28 cellular contexts compared by ENCODE assay signal in genomic region chr9:128847803-128848202, GRCh38. TPM values are rescaled to one million over a fixed set of nuclear protein-coding genes. Genes with fewer than 3 reads are reported as not detected.
DNase-seq lines count a peak whose midpoint lies in the region; ATAC-seq, FAIRE-seq and TF ChIP-seq lines count a peak whose summit lies in the region.
"Had no signal": no experiment of that assay in that cellular context is flagged by ENCODE, and none has a peak within 500 bp of the region (broad histone marks: within the 10 kb centered on the region; RNA-seq: fewer than 3 reads in every experiment).

No MANE protein-coding gene starts in this region.

- H2AFZ ChIP-seq in HepG2 (ENCODE audit: low read length), result no peak overlapping the region

- peaks cover 10% of the 10 kb centered on the region; the same call in 1 of the 2 replicates for H4K20me1 ChIP-seq in HepG2 (ENCODE audit: insufficient read depth, low read length)

- H3K36me3 Mint-ChIP-seq in glutamatergic neuron (ENCODE audit: unreplicated experiment), result peaks cover 24% of the 10 kb centered on the region

- intact Hi-C loops in HepG2 (cut with micrococcal nuclease; ENCODE audit: unreplicated experiment), result no loop called here
- intact Hi-C loops in right lobe of liver (cut with DNase I), result no loop called here
- intact Hi-C loops in lower lobe of right lung (cut with DNase I), result no loop called here
- intact Hi-C loops in stomach (cut with DNase I; ENCODE audit: low total_unique reads), result no loop called here

- H3K4me3 Mint-ChIP-seq in glutamatergic neuron (ENCODE audit: unreplicated experiment), result no peak overlapping the region
- H3K4me3 Mint-ChIP-seq: CD14-positive monocyte; CD4-positive, alpha-beta memory T cell; CD4-positive, CD25-positive, alpha-beta regulatory T cell; CD8-positive, alpha-beta memory T cell had no signal

- WGBS in HepG2 (ENCODE audit: low lambda C conversion rate), result 100% methylated on average over 1 of the region's 1 CpG
- 86% methylated on average over 1 of the region's 1 CpG for WGBS in right lobe of liver (ENCODE audit: insufficient coverage, low coverage, low lambda C conversion rate, missing lambda C conversion rate)
- 97 to 100% (median 100%) methylated on average over 1 of the region's 1 CpG for WGBS in stomach, 5 donors

- no TSS peak for BruUV-seq in HepG2 (replicated peaks; lab: Mats Ljungman, UMichigan)

- H3K9ac ChIP-seq in HepG2 (ENCODE audit: insufficient read depth, low read depth, low read length), result no peak overlapping the region
- H3K9ac ChIP-seq: BLaER1 had no signal

- ATAC-seq in HepG2 (no peak), right lobe of liver (no peak), lower lobe of right lung (no peak)
- ATAC-seq: GM12878 had no signal

- H3K9me3 ChIP-seq in HepG2 (ENCODE audit: low read length) (peaks cover 5% of the 10 kb centered on the region), right lobe of liver (no peaks in the 10 kb centered on the region), HEK293 (ENCODE audit: control insufficient read depth, insufficient read depth, low read depth, low read length) (no peaks in the 10 kb centered on the region), lower lobe of right lung (peaks cover 4% of the 10 kb centered on the region), stomach (peaks cover 0 to 13% (median 0%) of the 10 kb centered on the region in 4 donors)
- H3K9me3 ChIP-seq: BE2C had no signal

- FAIRE-seq in HepG2 (lab: Jason Lieb, UNC), result no peak
- FAIRE-seq: A204.1, D721Med, GM12878, GM12892, GM18507 had no signal

- peaks cover 45% of the 10 kb centered on the region for H3K4me1 ChIP-seq in HepG2 (ENCODE audit: insufficient read depth, low read length)
- H3K4me1 ChIP-seq in right lobe of liver, result peaks cover 0 to 4% (median 0%) of the 10 kb centered on the region in 4 donors
- no peaks in the 10 kb centered on the region for H3K4me1 ChIP-seq in HEK293 (ENCODE audit: control insufficient read depth, insufficient read depth, low read length)
- H3K4me1 ChIP-seq in lower lobe of right lung, result no peaks in the 10 kb centered on the region
- H3K4me1 ChIP-seq in stomach, result peaks cover 4 to 22% (median 18%) of the 10 kb centered on the region in 4 donors

- H3K36me3 ChIP-seq in HepG2 (replicated peaks in 1 of 2; ENCODE audit: control insufficient read depth in 1 of 2, insufficient read depth in 2 of 2, low read length in 2 of 2) (peaks cover 0 to 10% of the 10 kb centered on the region in 2 experiments; a peak in 3 of 5 replicates), right lobe of liver (no peaks in the 10 kb centered on the region), HEK293 (ENCODE audit: control insufficient read depth in 2 of 2, insufficient read depth in 1 of 2, low read length in 2 of 2) (no peaks in the 10 kb centered on the region), lower lobe of right lung (no peaks in the 10 kb centered on the region), stomach (peaks cover 0 to 5% (median 1%) of the 10 kb centered on the region in 4 donors)

- H3K27ac Mint-ChIP-seq in glutamatergic neuron (ENCODE audit: unreplicated experiment), result peak overlapping the region; percentile 19
- H3K27ac Mint-ChIP-seq: CD14-positive monocyte; CD4-positive, alpha-beta memory T cell; CD8-positive, alpha-beta memory T cell had no signal

- no peak for DNase-seq in HepG2 (ENCODE audit: low spot score)
- no peak for DNase-seq in right lobe of liver
- no peak for DNase-seq in glutamatergic neuron
- no peak for DNase-seq in lower lobe of right lung
- DNase-seq in stomach, result no peak
- DNase-seq: 8988T; ACHN; BE2C; C1 segment of cervical spinal cord; Calu3; CD4-positive, alpha-beta memory T cell; CD4-positive, CD25-positive, alpha-beta regulatory T cell; CD8-positive, alpha-beta memory T cell; COR-L47; DMS153; DMS53; DMS79; DND-41; EL; GDM1 had no signal

- H3K9me3 Mint-ChIP-seq in glutamatergic neuron (ENCODE audit: unreplicated experiment), result peaks cover 12% of the 10 kb centered on the region

- TF ChIP-seq RAD21 in HepG2 (CRISPR knock-in tag; IDR thresholded peaks at IDR 0.05), result no peak

- in situ Hi-C loops in HepG2 (cut with HindIII; ENCODE audit: extremely low pct_ligation_motif_present, low pct_unique_long_range_greater_than_20kb), result no loop called here

- TF ChIP-seq CTCF in HepG2 (CRISPR knock-in tag; IDR thresholded peaks at IDR 0.05) (no peak), right lobe of liver (IDR thresholded peaks at IDR 0.05) (no peak), HEK293 (tag by site-specific recombination; IDR thresholded peaks at IDR 0.05) (no peak), glutamatergic neuron (IDR thresholded peaks at IDR 0.05; ENCODE audit: partially characterized antibody, unreplicated experiment) (no peak), lower lobe of right lung (IDR thresholded peaks at IDR 0.05) (no peak), stomach (IDR thresholded peaks at IDR 0.05) (no peak)

- H3K27me3 ChIP-seq in HepG2 (ENCODE audit: control insufficient read depth in 1 of 2, insufficient read depth in 2 of 2, low read length in 2 of 2), result no peaks in the 10 kb centered on the region
- H3K27me3 ChIP-seq in right lobe of liver, result no peaks in the 10 kb centered on the region
- H3K27me3 ChIP-seq in lower lobe of right lung (ENCODE audit: low read depth), result no peaks in the 10 kb centered on the region
- no peaks in the 10 kb centered on the region for H3K27me3 ChIP-seq in stomach
- H3K27me3 ChIP-seq: BE2C, BLaER1 had no signal

- H3K27me3 Mint-ChIP-seq in glutamatergic neuron (ENCODE audit: unreplicated experiment), result peaks cover 12% of the 10 kb centered on the region
- H3K27me3 Mint-ChIP-seq: CD4-positive, alpha-beta memory T cell; CD4-positive, CD25-positive, alpha-beta regulatory T cell; CD8-positive, alpha-beta memory T cell had no signal

- POLR2A ChIA-PET in HepG2 (lab: Yijun Ruan, JAX), result no interaction called here
- POLR2A ChIA-PET in HEK293 (lab: Yijun Ruan, JAX), result no interaction called here

- TF ChIP-seq POLR2A in HepG2 (IDR thresholded peaks at IDR 0.05; ENCODE audit: insufficient read depth in 1 of 2, low read depth in 2 of 2, low read length in 2 of 2), result no peak
- TF ChIP-seq POLR2A in right lobe of liver (IDR thresholded peaks at IDR 0.05), result no peak
- no peak for TF ChIP-seq POLR2A in stomach (IDR thresholded peaks at IDR 0.05)

- H3K4me3 ChIP-seq in HepG2 (replicated peaks in 1 of 3; ENCODE audit: insufficient read depth in 1 of 3, low read depth in 2 of 3, low read length in 3 of 3) (no peak overlapping the region), right lobe of liver (no peak overlapping the region), HEK293 (ENCODE audit: low read depth, low read length) (no peak overlapping the region), lower lobe of right lung (no peak overlapping the region), stomach (no peak overlapping the region)
- H3K4me3 ChIP-seq: BLaER1, GM12878 had no signal

- H3K79me2 ChIP-seq in HepG2 (ENCODE audit: insufficient read depth, low read length), result peaks cover 19% of the 10 kb centered on the region

- no peak overlapping the region for H3K27ac ChIP-seq in HepG2 (ENCODE audit: extremely low read length, insufficient read depth, low read length)
- H3K27ac ChIP-seq in right lobe of liver, result no peak overlapping the region
- no peak overlapping the region for H3K27ac ChIP-seq in HEK293 (ENCODE audit: extremely low read depth, low read depth, low read length)
- no peak overlapping the region for H3K27ac ChIP-seq in lower lobe of right lung
- H3K27ac ChIP-seq in stomach, result no peak overlapping the region

- TF ChIP-seq EP300 in HepG2 (IDR thresholded peaks at IDR 0.05; ENCODE audit: low read depth in 2 of 2, low read length in 2 of 2) (no peak), HepG2 (CRISPR knock-in tag; IDR thresholded peaks at IDR 0.05; ENCODE audit: borderline replicate concordance) (no peak), stomach (IDR thresholded peaks at IDR 0.05) (no peak)

- H3K4me2 ChIP-seq in HepG2 (ENCODE audit: low read depth, low read length), result no peak overlapping the region

- CTCF ChIA-PET in HepG2 (lab: Yijun Ruan, JAX; ENCODE audit: low intra/inter-chr PET ratio, low total read pairs), result no interaction called here
- CTCF ChIA-PET in HEK293 (lab: Yijun Ruan, JAX), result interaction anchor here (0.7 to 1.0 kb wide), 2 partner anchors 30 to 80 kb away, joined by 3 read pairs; no protein-coding TSS in a partner anchor

- peaks cover 8% of the 10 kb centered on the region for H3K4me1 Mint-ChIP-seq in glutamatergic neuron (ENCODE audit: low read depth, unreplicated experiment)
- H3K4me1 Mint-ChIP-seq: CD14-positive monocyte; CD8-positive, alpha-beta memory T cell had no signal

RNA-seq across cellular contexts. Expression of gene SPOUT1, which starts 18.2 kb away (rescaled TPM):
- 39.0 and 39.7 TPM in 2 replicates for total RNA-seq in HepG2 (2016; rRNA removed; fragmentation: Illumina TruSeq; extraction: Trizol)
- total RNA-seq in HepG2 (2016; cell fraction: cytosol; rRNA removed; fragmentation: Illumina TruSeq; extraction: Trizol; ENCODE audit: low read depth), result 23.3 and 28.0 TPM in 2 replicates
- total RNA-seq in HepG2 (2016; cell fraction: insoluble cytoplasmic fraction; rRNA removed; fragmentation: Illumina TruSeq; extraction: Trizol), result 32.9 and 42.5 TPM in 2 replicates
- 13.5 and 14.0 TPM in 2 replicates for total RNA-seq in HepG2 (2016; cell fraction: membrane; rRNA removed; fragmentation: Illumina TruSeq; extraction: Trizol)
- 19.1 and 26.6 TPM in 2 replicates for total RNA-seq in HepG2 (2016; cell fraction: nucleus; rRNA removed; fragmentation: Illumina TruSeq; extraction: Trizol)
- 45.8 and 56.5 TPM in 2 replicates for polyA plus RNA-seq in HepG2 (2011; rRNA removed)
- 13.7 and 19.1 TPM in 2 replicates for polyA plus RNA-seq in HepG2 (2011; cell fraction: cytosol; rRNA removed)
- polyA plus RNA-seq in HepG2 (2011; cell fraction: nucleus; rRNA removed), result 341 and 371 TPM in 2 replicates
- polyA plus RNA-seq in HepG2 (2012), result 21.0 and 38.5 TPM in 2 replicates
- 6.7 and 8.9 TPM in 2 replicates for polyA plus RNA-seq in HepG2 (2016; cell fraction: cytosol; fragmentation: Illumina TruSeq; extraction: Trizol; ENCODE audit: low read depth)
- polyA plus RNA-seq in HepG2 (2016; cell fraction: insoluble cytoplasmic fraction; fragmentation: Illumina TruSeq; extraction: Trizol; ENCODE audit: low read depth), result 46.4 and 46.6 TPM in 2 replicates
- 11.8 and 11.9 TPM in 2 replicates for polyA plus RNA-seq in HepG2 (2016; cell fraction: membrane; fragmentation: Illumina TruSeq; extraction: Trizol; ENCODE audit: low read depth)
- polyA plus RNA-seq in HepG2 (2016; cell fraction: nucleus; fragmentation: Illumina TruSeq; extraction: Trizol; ENCODE audit: insufficient read depth, low read depth), result 77.1 and 80.1 TPM in 2 replicates
- 84.6 and 145 TPM in 2 replicates for polyA minus RNA-seq in HepG2 (2011; rRNA and poly(A)+ RNA removed; ENCODE audit: low replicate concordance)
- polyA minus RNA-seq in HepG2 (2011; cell fraction: cytosol; rRNA and poly(A)+ RNA removed), result 7.4 and 11.6 TPM in 2 replicates
- 24.6 and 26.2 TPM in 2 replicates for polyA minus RNA-seq in HepG2 (2011; cell fraction: nucleus; rRNA and poly(A)+ RNA removed)
- 10 to 100 TPM; 14.5 to 37.8 (median 24.5) TPM for total RNA-seq in right lobe of liver
- 22.3 TPM for total RNA-seq in glutamatergic neuron (ENCODE audit: unreplicated experiment)
- 32.1 TPM for total RNA-seq in lower lobe of right lung
- 100 to 1,000 TPM in 1 of 5 donors, 10 to 100 TPM in 4; 11.1 to 104 (median 14.2) TPM for total RNA-seq in stomach
- 10 to 100 TPM; 13.4 to 31.3 (median 29.4) TPM for polyA plus RNA-seq in stomach

RNA-seq across cellular contexts. Expression of gene ENDOG, which starts 29.5 kb away (rescaled TPM):
- total RNA-seq in HepG2 (2016; rRNA removed; fragmentation: Illumina TruSeq; extraction: Trizol), result 26.3 and 28.7 TPM in 2 replicates
- total RNA-seq in HepG2 (2016; cell fraction: cytosol; rRNA removed; fragmentation: Illumina TruSeq; extraction: Trizol; ENCODE audit: low read depth), result 6.7 and 7.2 TPM in 2 replicates
- total RNA-seq in HepG2 (2016; cell fraction: insoluble cytoplasmic fraction; rRNA removed; fragmentation: Illumina TruSeq; extraction: Trizol), result 27.5 and 28.8 TPM in 2 replicates
- 10.8 and 11.3 TPM in 2 replicates for total RNA-seq in HepG2 (2016; cell fraction: membrane; rRNA removed; fragmentation: Illumina TruSeq; extraction: Trizol)
- total RNA-seq in HepG2 (2016; cell fraction: nucleus; rRNA removed; fragmentation: Illumina TruSeq; extraction: Trizol), result 7.2 and 8.7 TPM in 2 replicates
- 28.8 and 31.5 TPM in 2 replicates for polyA plus RNA-seq in HepG2 (2011; rRNA removed)
- polyA plus RNA-seq in HepG2 (2011; cell fraction: cytosol; rRNA removed), result 27.0 and 54.5 TPM in 2 replicates
- 24.4 and 27.0 TPM in 2 replicates for polyA plus RNA-seq in HepG2 (2011; cell fraction: nucleus; rRNA removed)
- 8.6 and 10.1 TPM in 2 replicates for polyA plus RNA-seq in HepG2 (2012)
- polyA plus RNA-seq in HepG2 (2016; cell fraction: cytosol; fragmentation: Illumina TruSeq; extraction: Trizol; ENCODE audit: low read depth), result 6.3 and 7.3 TPM in 2 replicates
- polyA plus RNA-seq in HepG2 (2016; cell fraction: insoluble cytoplasmic fraction; fragmentation: Illumina TruSeq; extraction: Trizol; ENCODE audit: low read depth), result 25.1 and 28.1 TPM in 2 replicates
- 8.7 and 9.3 TPM in 2 replicates for polyA plus RNA-seq in HepG2 (2016; cell fraction: membrane; fragmentation: Illumina TruSeq; extraction: Trizol; ENCODE audit: low read depth)
- 15.7 and 17.2 TPM in 2 replicates for polyA plus RNA-seq in HepG2 (2016; cell fraction: nucleus; fragmentation: Illumina TruSeq; extraction: Trizol; ENCODE audit: insufficient read depth, low read depth)
- 33.6 and 37.4 TPM in 2 replicates for polyA minus RNA-seq in HepG2 (2011; rRNA and poly(A)+ RNA removed; ENCODE audit: low replicate concordance)
- polyA minus RNA-seq in HepG2 (2011; cell fraction: cytosol; rRNA and poly(A)+ RNA removed), result 12.2 and 15.3 TPM in 2 replicates
- 4.6 and 5.7 TPM in 2 replicates for polyA minus RNA-seq in HepG2 (2011; cell fraction: nucleus; rRNA and poly(A)+ RNA removed)
- 10 to 100 TPM; 22.4 to 50.1 (median 41.0) TPM for total RNA-seq in right lobe of liver
- 35.9 TPM for total RNA-seq in glutamatergic neuron (ENCODE audit: unreplicated experiment)
- total RNA-seq in lower lobe of right lung, result 21.5 TPM
- 100 to 1,000 TPM in 1 of 5 donors, 10 to 100 TPM in 2, 1 to 10 TPM in 2; 5.0 to 186 (median 38.5) TPM for total RNA-seq in stomach
- polyA plus RNA-seq in stomach, result 10 to 100 TPM; 22.9 to 32.5 (median 30.4) TPM

RNA-seq across cellular contexts. Expression of gene KYAT1, which starts 33.9 kb away (rescaled TPM):
- total RNA-seq in HepG2 (2016; rRNA removed; fragmentation: Illumina TruSeq; extraction: Trizol), result 5.6 and 9.2 TPM in 2 replicates
- 2.0 and 2.8 TPM in 2 replicates for total RNA-seq in HepG2 (2016; cell fraction: cytosol; rRNA removed; fragmentation: Illumina TruSeq; extraction: Trizol; ENCODE audit: low read depth)
- total RNA-seq in HepG2 (2016; cell fraction: insoluble cytoplasmic fraction; rRNA removed; fragmentation: Illumina TruSeq; extraction: Trizol), result 6.1 and 10.3 TPM in 2 replicates
- 3.5 and 4.0 TPM in 2 replicates for total RNA-seq in HepG2 (2016; cell fraction: membrane; rRNA removed; fragmentation: Illumina TruSeq; extraction: Trizol)
- total RNA-seq in HepG2 (2016; cell fraction: nucleus; rRNA removed; fragmentation: Illumina TruSeq; extraction: Trizol), result 13.5 and 14.4 TPM in 2 replicates
- 46.5 and 58.4 TPM in 2 replicates for polyA plus RNA-seq in HepG2 (2011; rRNA removed)
- 22.3 and 28.7 TPM in 2 replicates for polyA plus RNA-seq in HepG2 (2011; cell fraction: cytosol; rRNA removed)
- 274 and 317 TPM in 2 replicates for polyA plus RNA-seq in HepG2 (2011; cell fraction: nucleus; rRNA removed)
- polyA plus RNA-seq in HepG2 (2012), result 22.3 and 32.9 TPM in 2 replicates
- 1.4 and 1.9 TPM in 2 replicates for polyA plus RNA-seq in HepG2 (2016; cell fraction: cytosol; fragmentation: Illumina TruSeq; extraction: Trizol; ENCODE audit: low read depth)
- 4.9 and 6.1 TPM in 2 replicates for polyA plus RNA-seq in HepG2 (2016; cell fraction: insoluble cytoplasmic fraction; fragmentation: Illumina TruSeq; extraction: Trizol; ENCODE audit: low read depth)
- 1.7 and 2.4 TPM in 2 replicates for polyA plus RNA-seq in HepG2 (2016; cell fraction: membrane; fragmentation: Illumina TruSeq; extraction: Trizol; ENCODE audit: low read depth)
- polyA plus RNA-seq in HepG2 (2016; cell fraction: nucleus; fragmentation: Illumina TruSeq; extraction: Trizol; ENCODE audit: insufficient read depth, low read depth), result 34.5 and 36.6 TPM in 2 replicates
- 38.2 and 47.2 TPM in 2 replicates for polyA minus RNA-seq in HepG2 (2011; rRNA and poly(A)+ RNA removed; ENCODE audit: low replicate concordance)
- polyA minus RNA-seq in HepG2 (2011; cell fraction: cytosol; rRNA and poly(A)+ RNA removed), result 9.3 and 15.4 TPM in 2 replicates
- polyA minus RNA-seq in HepG2 (2011; cell fraction: nucleus; rRNA and poly(A)+ RNA removed), result 48.0 and 50.7 TPM in 2 replicates
- 10 to 100 TPM in 4 of 6 experiments, 1 to 10 TPM in 2; 7.2 to 12.7 (median 10.4) TPM for total RNA-seq in right lobe of liver
- 19.5 TPM for total RNA-seq in glutamatergic neuron (ENCODE audit: unreplicated experiment)
- 7.1 TPM for total RNA-seq in lower lobe of right lung
- total RNA-seq in stomach, result 10 to 100 TPM in 2 of 5 donors, 1 to 10 TPM in 2, under 1 TPM in 1; 0.58 to 25.7 (median 6.1) TPM
- 1 to 10 TPM; 4.8 to 7.5 (median 5.3) TPM for polyA plus RNA-seq in stomach

RNA-seq across cellular contexts. Expression of gene LRRC8A, which starts 34.1 kb away (rescaled TPM):
- total RNA-seq in HepG2 (2016; rRNA removed; fragmentation: Illumina TruSeq; extraction: Trizol) (10.0 and 16.1 TPM in 2 replicates), right lobe of liver (10 to 100 TPM in 5 of 6 experiments, 1 to 10 TPM in 1; 8.6 to 46.1 (median 22.1) TPM), glutamatergic neuron (ENCODE audit: unreplicated experiment) (93.0 TPM), lower lobe of right lung (45.5 TPM), stomach (10 to 100 TPM; 14.7 to 63.7 (median 25.1) TPM)
- total RNA-seq in HepG2 (2016; cell fraction: cytosol; rRNA removed; fragmentation: Illumina TruSeq; extraction: Trizol; ENCODE audit: low read depth), result 3.1 and 3.7 TPM in 2 replicates
- total RNA-seq in HepG2 (2016; cell fraction: insoluble cytoplasmic fraction; rRNA removed; fragmentation: Illumina TruSeq; extraction: Trizol), result 8.4 and 15.9 TPM in 2 replicates
- 12.4 and 13.1 TPM in 2 replicates for total RNA-seq in HepG2 (2016; cell fraction: membrane; rRNA removed; fragmentation: Illumina TruSeq; extraction: Trizol)
- 13.9 and 14.0 TPM in 2 replicates for total RNA-seq in HepG2 (2016; cell fraction: nucleus; rRNA removed; fragmentation: Illumina TruSeq; extraction: Trizol)
- polyA plus RNA-seq in HepG2 (2011; rRNA removed) (40.6 and 44.8 TPM in 2 replicates), stomach (10 to 100 TPM; 11.2 to 22.7 (median 13.6) TPM)
- polyA plus RNA-seq in HepG2 (2011; cell fraction: cytosol; rRNA removed), result 38.4 and 46.2 TPM in 2 replicates
- 29.0 and 30.1 TPM in 2 replicates for polyA plus RNA-seq in HepG2 (2011; cell fraction: nucleus; rRNA removed)
- 15.7 and 19.9 TPM in 2 replicates for polyA plus RNA-seq in HepG2 (2012)
- 2.4 and 2.7 TPM in 2 replicates for polyA plus RNA-seq in HepG2 (2016; cell fraction: cytosol; fragmentation: Illumina TruSeq; extraction: Trizol; ENCODE audit: low read depth)
- 9.1 and 10.7 TPM in 2 replicates for polyA plus RNA-seq in HepG2 (2016; cell fraction: insoluble cytoplasmic fraction; fragmentation: Illumina TruSeq; extraction: Trizol; ENCODE audit: low read depth)
- polyA plus RNA-seq in HepG2 (2016; cell fraction: membrane; fragmentation: Illumina TruSeq; extraction: Trizol; ENCODE audit: low read depth), result 9.0 and 9.9 TPM in 2 replicates
- polyA plus RNA-seq in HepG2 (2016; cell fraction: nucleus; fragmentation: Illumina TruSeq; extraction: Trizol; ENCODE audit: insufficient read depth, low read depth), result 19.9 and 20.5 TPM in 2 replicates
- polyA minus RNA-seq in HepG2 (2011; rRNA and poly(A)+ RNA removed; ENCODE audit: low replicate concordance), result 77.3 and 88.9 TPM in 2 replicates
- polyA minus RNA-seq in HepG2 (2011; cell fraction: cytosol; rRNA and poly(A)+ RNA removed), result 24.8 and 26.8 TPM in 2 replicates
- polyA minus RNA-seq in HepG2 (2011; cell fraction: nucleus; rRNA and poly(A)+ RNA removed), result 14.4 TPM in 2 replicates

Comparison
In these comparisons a context has a peak if more than half of its experiments do, and no peak if none do; other contexts are left out.
1. Of the 63 proteins assayed by ChIP-seq in both HepG2 and HEK293: peak only in HepG2: none; only in HEK293: SETDB1; in both: none; in neither: 62.